Comparison of ENCODE assay signal across 22 cellular contexts in the genomic region with DNA sequence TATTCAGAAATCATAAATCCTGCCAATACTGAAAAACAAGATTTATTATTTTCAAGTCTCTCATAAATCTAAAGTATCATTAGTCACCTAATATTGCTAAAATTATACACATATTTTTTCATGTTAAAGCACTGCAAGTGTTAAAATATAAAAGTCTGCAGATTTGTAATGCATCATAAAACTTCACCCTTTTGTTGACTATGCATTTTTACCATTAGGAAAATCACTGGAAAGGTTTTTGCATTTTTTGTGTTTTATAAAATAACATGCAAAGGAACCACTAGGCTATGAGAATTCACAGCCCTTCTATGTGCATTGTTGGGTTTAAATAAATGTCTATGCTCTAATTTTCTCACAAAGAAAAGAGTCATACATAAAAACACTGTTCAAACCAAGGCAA.
"Had no signal": no experiment of that assay in that cellular context is flagged by ENCODE, and none has a peak within 500 bp of the region (broad histone marks: within the 10 kb centered on the region; RNA-seq: fewer than 3 reads in every experiment).

No MANE protein-coding gene starts in this region.

- H3K4me1 ChIP-seq: prostate gland, right atrium auricular region, sigmoid colon, testis, tibial artery had no signal

- H3K36me3 Mint-ChIP-seq: immature natural killer cell; naive thymus-derived CD8-positive, alpha-beta T cell; stimulated activated memory B cell treated with anti-CD40 and anti-IgM and Interleukin-4, amounts not matched to agents 10 μg/mL and 1 μg/mL and 100 μg/mL, for 72 hours had no signal

- ATAC-seq: left ventricle myocardium superior; lower lobe of right lung; naive thymus-derived CD8-positive, alpha-beta T cell; stimulated activated memory B cell treated with anti-CD40 and anti-IgM and Interleukin-4, amounts not matched to agents 10 μg/mL and 1 μg/mL and 100 μg/mL, for 72 hours; stimulated activated naive CD8-positive, alpha-beta T cell treated with anti-CD3 and anti-CD28 coated beads, Interleukin-15, Interleukin-2, amounts not matched to agents 100 U/mL and 50 U/mL, for 24 hours had no signal

- H3K27me3 Mint-ChIP-seq: naive thymus-derived CD8-positive, alpha-beta T cell; stimulated activated memory B cell treated with anti-CD40 and anti-IgM and Interleukin-4, amounts not matched to agents 10 μg/mL and 1 μg/mL and 100 μg/mL, for 72 hours; type B pancreatic cell had no signal

- H3K36me3 ChIP-seq: lower lobe of right lung, prostate gland, right atrium auricular region, sigmoid colon, tibial artery had no signal

- H3K27ac ChIP-seq: dorsolateral prefrontal cortex, lower lobe of right lung, prostate gland, right atrium auricular region, sigmoid colon, testis, tibial artery had no signal

- FAIRE-seq: frontal cortex, keratinocyte had no signal

- H3K4me3 Mint-ChIP-seq: immature natural killer cell; naive thymus-derived CD8-positive, alpha-beta T cell; nephron progenitor cell; stimulated activated memory B cell treated with anti-CD40 and anti-IgM and Interleukin-4, amounts not matched to agents 10 μg/mL and 1 μg/mL and 100 μg/mL, for 72 hours; type B pancreatic cell had no signal

- H3K4me3 ChIP-seq: dorsolateral prefrontal cortex, lower lobe of right lung, prostate gland, right atrium auricular region, sigmoid colon, testis, tibial artery had no signal

- DNase-seq: dorsolateral prefrontal cortex; effector CD4-positive, alpha-beta T cell; hypothalamus; immature natural killer cell; left ventricle myocardium superior; lower lobe of right lung; naive thymus-derived CD8-positive, alpha-beta T cell; nephron progenitor cell; nucleus accumbens; sigmoid colon; stimulated activated CD4-positive, alpha-beta T cell treated with anti-CD3 and anti-CD28 coated beads, Interleukin-2, amount 100 ng/mL, for 24 hours; stimulated activated CD4-positive, alpha-beta T cell treated with anti-CD3 and anti-CD28 coated beads, Interleukin-4, amount 100 ng/mL, for 4 hours; stimulated activated naive CD8-positive, alpha-beta T cell treated with anti-CD3 and anti-CD28 coated beads, Interleukin-15, Interleukin-2, amounts not matched to agents 100 U/mL and 50 U/mL, for 24 hours; substantia nigra; testis; tibial artery had no signal

- H3K27me3 ChIP-seq: dorsolateral prefrontal cortex, right atrium auricular region, sigmoid colon, testis, tibial artery had no signal

- H3K27ac Mint-ChIP-seq: immature natural killer cell; naive thymus-derived CD8-positive, alpha-beta T cell; stimulated activated memory B cell treated with anti-CD40 and anti-IgM and Interleukin-4, amounts not matched to agents 10 μg/mL and 1 μg/mL and 100 μg/mL, for 72 hours; type B pancreatic cell had no signal

- H3K9me3 ChIP-seq: lower lobe of right lung, prostate gland, right atrium auricular region, sigmoid colon, testis, tibial artery had no signal

- H3K9me3 Mint-ChIP-seq: nephron progenitor cell; stimulated activated memory B cell treated with anti-CD40 and anti-IgM and Interleukin-4, amounts not matched to agents 10 μg/mL and 1 μg/mL and 100 μg/mL, for 72 hours; type B pancreatic cell had no signal

- H3K4me1 Mint-ChIP-seq: immature natural killer cell; naive thymus-derived CD8-positive, alpha-beta T cell; nephron progenitor cell; stimulated activated memory B cell treated with anti-CD40 and anti-IgM and Interleukin-4, amounts not matched to agents 10 μg/mL and 1 μg/mL and 100 μg/mL, for 72 hours had no signal
